Comparison of ENCODE assay signal across 1 cellular context in the genomic region with DNA sequence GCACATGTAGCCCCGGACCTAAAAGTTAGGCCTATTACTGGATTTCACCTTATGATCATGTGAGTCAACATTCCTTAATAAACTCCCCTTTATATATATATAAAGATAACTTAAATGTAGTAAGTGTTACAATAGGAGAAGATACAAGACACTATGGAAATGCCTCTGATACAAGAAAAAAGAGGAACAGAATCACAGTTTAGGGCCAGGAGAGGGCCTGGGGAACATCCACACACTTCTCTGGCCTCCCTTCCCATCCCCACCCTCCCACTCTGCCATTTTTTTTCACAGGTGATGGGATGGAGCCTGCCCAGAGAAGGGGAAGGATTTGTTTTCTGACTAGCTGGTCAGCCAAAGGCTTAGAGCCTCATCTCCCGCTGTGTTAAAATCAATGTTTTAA.
TF ChIP-seq lines count a peak whose summit lies in the region.

No MANE protein-coding gene starts in this region.

TF ChIP-seq in GM12878, 131 proteins besides CTCF, POLR2A, EP300 and RAD21:
- TF ChIP-seq SPI1 (IDR thresholded peaks at IDR 0.05; ENCODE audit: borderline replicate concordance, insufficient read depth, low read depth, low read length) (peak; percentile 42; the same call in 1 of the 2 replicates), ZZZ3 (IDR thresholded peaks at IDR 0.05; ENCODE audit: control insufficient read depth, insufficient read length, low read depth) (no peak)
